Comparison of ENCODE assay signal across 10 cellular contexts in the genomic region with DNA sequence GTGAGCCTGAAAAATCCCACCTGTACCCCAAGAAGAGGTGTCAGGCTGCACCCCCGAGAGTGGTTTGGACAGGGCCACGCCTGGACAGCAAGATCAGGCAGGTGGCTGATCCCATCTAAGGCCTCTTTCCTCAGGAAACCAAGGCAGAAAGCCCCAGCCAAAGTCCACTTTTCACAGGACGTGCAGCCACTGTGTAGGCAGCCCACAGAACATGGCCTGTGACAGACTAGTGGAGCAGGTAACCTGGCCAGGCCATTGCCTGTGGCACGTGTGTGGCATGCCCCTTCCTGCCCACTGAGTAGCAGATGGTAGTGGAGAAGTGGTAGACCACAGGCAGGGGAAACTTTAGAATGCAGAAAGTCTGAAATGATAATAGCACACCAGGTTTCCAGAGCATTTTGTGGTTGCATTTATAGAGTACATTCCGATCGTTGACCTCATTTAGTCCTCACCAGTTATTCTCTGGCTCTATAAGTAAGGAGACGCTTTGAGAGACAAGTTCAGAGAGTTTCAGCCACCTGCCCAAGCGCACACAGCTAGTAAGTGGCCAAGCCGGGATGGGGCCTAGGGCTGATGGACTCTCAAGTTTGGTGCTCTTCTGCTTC.
A peak's percentile ranks its signal among the peaks of the same experiment; 100 is the strongest.
DNase-seq lines count a peak whose midpoint lies in the region; ATAC-seq, FAIRE-seq and TF ChIP-seq lines count a peak whose summit lies in the region.
"Had no signal": no experiment of that assay in that cellular context is flagged by ENCODE, and none has a peak within 500 bp of the region (broad histone marks: within the 10 kb centered on the region; RNA-seq: fewer than 3 reads in every experiment).

No MANE protein-coding gene starts in this region.

- peaks cover 16% of the 10 kb centered on the region for H4K20me1 ChIP-seq in BLaER1
- no peaks in the 10 kb centered on the region for H4K20me1 ChIP-seq in IMR-90 (ENCODE audit: insufficient read depth, low read length)
- H4K20me1 ChIP-seq in GM12878 (ENCODE audit: control insufficient read depth, insufficient read depth), result no peaks in the 10 kb centered on the region

- TF ChIP-seq RAD21 in IMR-90 (IDR thresholded peaks at IDR 0.05; ENCODE audit: low read length) (no peak), GM12878 (IDR thresholded peaks at IDR 0.05; ENCODE audit: insufficient read depth, low read depth, low read length) (no peak)

- H3K14ac ChIP-seq in IMR-90 (replicated peaks; ENCODE audit: low read depth, low read length), result peak overlapping the region; percentile 56

- H4K5ac ChIP-seq in IMR-90 (ENCODE audit: low read depth, low read length), result peak overlapping the region; percentile 31

- H2BK120ac ChIP-seq in IMR-90 (ENCODE audit: low read depth, low read length), result peak overlapping the region; percentile 72; the same call in 1 of the 2 replicates

- no peaks in the 10 kb centered on the region for H3K9me3 Mint-ChIP-seq in natural killer cell

- no peak overlapping the region; the same call in 1 of the 2 replicates for H3K56ac ChIP-seq in IMR-90 (ENCODE audit: extremely low read depth, insufficient read depth, low read length)

- H3K4me3 ChIP-seq in BLaER1 (no peak overlapping the region), IMR-90 (ENCODE audit: insufficient read depth, low read depth, low read length) (no peak overlapping the region), GM12878 (no peak overlapping the region), A673 (ENCODE audit: low read depth, low read length, poor library complexity, severe bottlenecking) (no peak overlapping the region), brain microvascular endothelial cell (ENCODE audit: low read depth, low read length) (no peak overlapping the region)

- H3K4me1 Mint-ChIP-seq in natural killer cell, result peaks cover 19 to 28% of the 10 kb centered on the region in 2 donors

- peak overlapping the region; percentile 76 for H2BK5ac ChIP-seq in IMR-90 (ENCODE audit: low read depth, low read length, poor library complexity, severe bottlenecking)

- H3K27me3 ChIP-seq in BLaER1 (no peaks in the 10 kb centered on the region), IMR-90 (ENCODE audit: control insufficient read depth, insufficient read depth, low read length) (no peaks in the 10 kb centered on the region), GM12878 (replicated peaks in 1 of 2; ENCODE audit: control insufficient read depth in 2 of 2, insufficient read depth in 2 of 2, low read length in 1 of 2) (no peaks in the 10 kb centered on the region), A673 (replicated peaks; ENCODE audit: insufficient read depth, low read depth, low read length, poor library complexity) (no peaks in the 10 kb centered on the region), brain microvascular endothelial cell (replicated peaks) (no peaks in the 10 kb centered on the region)

- RAD21 ChIA-PET in GM12878 (lab: Charles Lee; ENCODE audit: unreplicated experiment), result interaction anchor here (1.7 kb wide), 1 partner anchor 85 kb away, joined by 3 read pairs; no protein-coding TSS in a partner anchor

- peaks cover 7% of the 10 kb centered on the region for H3K36me3 Mint-ChIP-seq in natural killer cell

- peak overlapping the region; percentile 59 for H4K91ac ChIP-seq in IMR-90 (ENCODE audit: insufficient read depth, low read depth, low read length)

- H3K18ac ChIP-seq in IMR-90 (ENCODE audit: low read depth, low read length), result peak overlapping the region; percentile 53

- TF ChIP-seq POLR2A in IMR-90 (IDR thresholded peaks at IDR 0.05; ENCODE audit: low read depth, low read length) (no peak), GM12878 (IDR thresholded peaks at IDR 0.05; ENCODE audit: low read depth, low read length) (no peak; the same call in 1 of the 2 replicates)

- peaks cover 56 to 96% of the 10 kb centered on the region in 2 experiments for H3K79me1 ChIP-seq in IMR-90 (ENCODE audit: low read depth in 1 of 2, low read length in 2 of 2)

- peak overlapping the region; percentile 29 to 76; a peak in 3 of 4 replicates for H4K8ac ChIP-seq in IMR-90 (ENCODE audit: low read depth in 2 of 2, low read length in 2 of 2)

- CTCF ChIA-PET in IMR-90 (lab: Yijun Ruan, JAX) (no interaction called here), GM12878 (lab: Yijun Ruan, JAX) (interaction anchor here (1.0 kb wide), 1 partner anchor 239 kb away, joined by 5 read pairs; no protein-coding TSS in a partner anchor), A673 (lab: Charles Lee) (interaction anchor here (0.6 to 0.7 kb wide), 3 partner anchors 19 to 240 kb away, joined by 3 to 5 read pairs (median 4); no protein-coding TSS in a partner anchor)

- H3K23ac ChIP-seq in IMR-90 (ENCODE audit: low read depth, low read length), result peak overlapping the region; percentile 1; the same call in 1 of the 2 replicates

- peaks cover 61% of the 10 kb centered on the region for H3K9me1 ChIP-seq in IMR-90 (ENCODE audit: insufficient read depth, low read length)

- no peak for TF ChIP-seq EP300 in GM12878 (IDR thresholded peaks at IDR 0.05; ENCODE audit: borderline replicate concordance in 1 of 2, control insufficient read depth in 1 of 2, low read depth in 2 of 2, low read length in 2 of 2)

- H3K9me3 ChIP-seq in BLaER1 (no peaks in the 10 kb centered on the region), IMR-90 (ENCODE audit: control insufficient read depth, insufficient read depth, low read length) (no peaks in the 10 kb centered on the region), GM12878 (replicated peaks; ENCODE audit: control insufficient read depth, insufficient read depth, low read length) (no peaks in the 10 kb centered on the region), A673 (ENCODE audit: low read depth, low read length, poor library complexity, severe bottlenecking) (no peaks in the 10 kb centered on the region)

- peaks cover 97% of the 10 kb centered on the region for H3K36me3 ChIP-seq in BLaER1
- peaks cover 88% of the 10 kb centered on the region for H3K36me3 ChIP-seq in IMR-90 (ENCODE audit: control insufficient read depth, insufficient read depth, low read length)
- peaks cover 26 to 45% of the 10 kb centered on the region in 2 experiments; a peak in 3 of 4 replicates for H3K36me3 ChIP-seq in GM12878 (ENCODE audit: control insufficient read depth in 2 of 2, insufficient read depth in 2 of 2, low read length in 1 of 2)
- H3K36me3 ChIP-seq in A673 (ENCODE audit: insufficient read depth, low read length, poor library complexity, severe bottlenecking), result peaks cover 24% of the 10 kb centered on the region
- H3K36me3 ChIP-seq in brain microvascular endothelial cell (replicated peaks), result peaks cover 91% of the 10 kb centered on the region

- ATAC-seq in IMR-90 (ENCODE audit: low read depth), result no peak
- ATAC-seq in GM12878, result peak; percentile 85
- peak; percentile 51 to 83 (median 77) for ATAC-seq in natural killer cell
- ATAC-seq in GM21786 (IDR thresholded peaks at IDR 0.05; ENCODE audit: unreplicated experiment), result no peak

- H2AK9ac ChIP-seq in IMR-90 (replicated peaks; ENCODE audit: low read depth, low read length, poor library complexity), result peak overlapping the region; percentile 12

- peak overlapping the region; percentile 86 for H3K4ac ChIP-seq in IMR-90 (ENCODE audit: low read depth, low read length)

- DNase-seq in IMR-90 (no peak), GM12878 (ENCODE audit: low read depth, low spot score) (peak; percentile 37), natural killer cell (no peak), AG08396 (ENCODE audit: low spot score) (no peak), A673 (ENCODE audit: low spot score) (no peak), brain microvascular endothelial cell (no peak)
- DNase-seq: hippocampal formation, small intestine had no signal

- TF ChIP-seq CTCF in IMR-90 (conservative IDR thresholded peaks at IDR 0.05; ENCODE audit: low read depth, low read length), result no peak
- TF ChIP-seq CTCF in GM12878 (IDR thresholded peaks at IDR 0.05 in 2 of 3, conservative IDR thresholded peaks at IDR 0.05 in 1 of 3; ENCODE audit: control insufficient read depth in 2 of 3, extremely low read depth in 1 of 3, insufficient read depth in 1 of 3, low read depth in 3 of 3, low read length in 3 of 3), result no peak
- no peak for TF ChIP-seq CTCF in natural killer cell (IDR thresholded peaks at IDR 0.05)
- no peak for TF ChIP-seq CTCF in A673 (conservative IDR thresholded peaks at IDR 0.05; ENCODE audit: low read depth, low read length)
- no peak for TF ChIP-seq CTCF in brain microvascular endothelial cell (IDR thresholded peaks at IDR 0.05; ENCODE audit: low read depth, low read length, missing control alignments)

- POLR2A ChIA-PET in IMR-90 (lab: Charles Lee; ENCODE audit: unreplicated experiment), result no interaction called here
- POLR2A ChIA-PET in GM12878 (lab: Charles Lee), result no interaction called here
- POLR2A ChIA-PET in A673 (lab: Charles Lee; ENCODE audit: low non-redundant PET), result no interaction called here

- dilution Hi-C loops in IMR-90 (cut with HindIII; ENCODE audit: low sequenced_read_pairs, unreplicated experiment), result no loop called here

- FAIRE-seq in GM12878 (lab: Jason Lieb, UNC), result no peak
- FAIRE-seq: small intestine had no signal

- H3K9ac ChIP-seq in BLaER1 (0 out of 2 replicates have a peak overlapping the region, but pooled peaks have one; percentile 15), IMR-90 (ENCODE audit: low read depth, low read length) (0 out of 2 replicates have a peak overlapping the region, but pooled peaks have one; percentile 19), GM12878 (ENCODE audit: control insufficient read depth, insufficient read depth, low read length) (no peak overlapping the region)

- H3K27ac Mint-ChIP-seq in natural killer cell, result peak overlapping the region; percentile 69 to 80

- no peak overlapping the region for H3K4me3 Mint-ChIP-seq in natural killer cell

- H2AFZ ChIP-seq in IMR-90 (replicated peaks; ENCODE audit: low read length, poor library complexity) (no peak overlapping the region), GM12878 (ENCODE audit: control insufficient read depth, low read depth, low read length) (no peak overlapping the region)

- H3K27me3 Mint-ChIP-seq in natural killer cell (ENCODE audit: low read depth in 2 of 2), result no peaks in the 10 kb centered on the region

- SMC1A ChIA-PET in GM12878 (lab: Charles Lee; ENCODE audit: uncharacterized antibody, unreplicated experiment), result interaction anchor here (1.2 kb wide), 1 partner anchor 246 kb away, joined by 4 read pairs; no protein-coding TSS in a partner anchor

- in situ Hi-C loops in IMR-90 (cut with MboI; ENCODE audit: low sequenced_read_pairs) (no loop called here), GM12878 (cut with MboI) (no loop called here), brain microvascular endothelial cell (cut with HindIII; ENCODE audit: low pct_ligation_motif_present, low sequenced_read_pairs) (no loop called here)

- no peaks in the 10 kb centered on the region for H3K79me2 ChIP-seq in GM12878 (ENCODE audit: control insufficient read depth, insufficient read depth, low read length)

- 80% methylated on average over 2 of the region's 9 CpGs; no CpG with 5 or more reads in 1 of the 2 experiments for WGBS in IMR-90 (ENCODE audit: extremely low coverage in 2 of 2, insufficient read length in 1 of 2), 2 experiments
- WGBS in GM12878 (ENCODE audit: insufficient coverage, insufficient replicate concordance, low lambda C conversion rate, missing lambda C conversion rate), result 39% methylated on average over 9 of the region's 9 CpGs

- peaks cover 28% of the 10 kb centered on the region for H3K4me1 ChIP-seq in BLaER1
- peaks cover 53% of the 10 kb centered on the region for H3K4me1 ChIP-seq in IMR-90 (ENCODE audit: control insufficient read depth, insufficient read depth, low read length)
- H3K4me1 ChIP-seq in GM12878 (ENCODE audit: control insufficient read depth, insufficient read depth, low read length), result no peaks in the 10 kb centered on the region; the same call in 1 of the 2 replicates
- H3K4me1 ChIP-seq in A673 (ENCODE audit: insufficient read depth, low read length, poor library complexity, severe bottlenecking), result peaks cover 28% of the 10 kb centered on the region

- intact Hi-C loops in IMR-90 (cut with micrococcal nuclease) (no loop called here), GM12878 (cut with micrococcal nuclease; ENCODE audit: unreplicated experiment) (no loop called here), natural killer cell (cut with micrococcal nuclease) (loop anchor here (2.0 kb wide), 1 partner anchor 239 kb away; no protein-coding TSS in a partner anchor), A673 (cut with micrococcal nuclease; ENCODE audit: unreplicated experiment) (loop anchor here (10.0 kb wide), 1 partner anchor 221 kb away; no protein-coding TSS in a partner anchor)

- H3K4me2 ChIP-seq in BLaER1 (peak overlapping the region; percentile 60), IMR-90 (ENCODE audit: low read depth, low read length) (no peak overlapping the region), GM12878 (ENCODE audit: control insufficient read depth, insufficient read depth) (no peak overlapping the region)

- H2BK15ac ChIP-seq in IMR-90 (ENCODE audit: low read depth, low read length), result peak overlapping the region; percentile 69; the same call in 1 of the 3 replicates

- peak overlapping the region; percentile 69 for H2BK20ac ChIP-seq in IMR-90 (ENCODE audit: low read depth, low read length)

- BruUV-seq in IMR-90 (replicated peaks; lab: Mats Ljungman, UMichigan) (no TSS peak), GM12878 (replicated peaks; lab: Mats Ljungman, UMichigan) (no TSS peak), A673 (replicated peaks; lab: Mats Ljungman, UMichigan) (no TSS peak)

- H2AK5ac ChIP-seq in IMR-90 (ENCODE audit: low read depth, low read length), result peak overlapping the region; percentile 95

- peak overlapping the region; percentile 70 for H3K27ac ChIP-seq in BLaER1
- peak overlapping the region; percentile 82 for H3K27ac ChIP-seq in IMR-90 (ENCODE audit: insufficient read depth, low read length)
- H3K27ac ChIP-seq in GM12878 (ENCODE audit: control insufficient read depth, insufficient read depth), result no peak overlapping the region
- no peak overlapping the region for H3K27ac ChIP-seq in A673 (ENCODE audit: low read depth, low read length, poor library complexity, severe bottlenecking)
- no peak overlapping the region for H3K27ac ChIP-seq in brain microvascular endothelial cell

Comparison
In these comparisons a context has a peak if more than half of its experiments do, and no peak if none do; other contexts are left out.
1. H3K27ac ChIP-seq: peak in BLaER1 (single experiment) and IMR-90 (single experiment); none in GM12878 (single experiment), A673 (single experiment) and brain microvascular endothelial cell (single experiment).
2. ATAC-seq: peak in GM12878 (single experiment) and natural killer cell (3 of 3); none in IMR-90 (single experiment) and GM21786 (single experiment).
3. intact Hi-C loops: an anchor here in natural killer cell (2.0 kb wide) and A673 (10.0 kb wide); none called in IMR-90 and GM12878.